In genomic region chr11:61827573-61828378, GRCh38 we compare ENCODE assay signal across 8 cellular contexts.
DNase-seq lines count a peak whose midpoint lies in the region; ATAC-seq and TF ChIP-seq lines count a peak whose summit lies in the region.

TSS of gene FADS2 (plus strand) at chr11:61828300. CDS start at chr11:61828391, 91 bp downstream.

- TF ChIP-seq CTCF in 22Rv1 (IDR thresholded peaks at IDR 0.05): no peak

- ATAC-seq in GM18861 (IDR thresholded peaks at IDR 0.05; ENCODE audit: unreplicated experiment) (peak; percentile 52), HG03066 (IDR thresholded peaks at IDR 0.05; ENCODE audit: low read depth, unreplicated experiment) (peak; percentile 68)
- ATAC-seq in activated CD4-positive, CD25-positive, alpha-beta regulatory T cell treated with anti-CD3 and anti-CD28 coated beads, Interleukin-2, amount 50 U/mL, for 24 hours: peak; percentile 51 to 57

- DNase-seq in NCI-H2196 (lab: John Stamatoyannopoulos, UW; ENCODE audit: unreplicated experiment) (peak; percentile 96), kidney glomerular epithelial cell (lab: John Stamatoyannopoulos, UW) (peak; percentile 82)
- peak; percentile 60 to 68 (median 66) for DNase-seq in stimulated activated CD4-positive, alpha-beta T cell treated with anti-CD3 and anti-CD28 coated beads, Interleukin-12 subunit alpha, Interleukin-12 subunit beta, amount 100 ng/mL, for 48 hours (ENCODE audit: low read depth in 2 of 3, low spot score in 1 of 3)

- H3K27ac ChIP-seq in 22Rv1: peak within 1 kb of the TSS; percentile 68
- H3K27ac ChIP-seq in cingulate gyrus (ENCODE audit: low read depth, low read length): peak within 1 kb of the TSS; percentile 83

Comparison
In these comparisons a context has a peak if more than half of its experiments do, and no peak if none do; other contexts are left out.
1. Peak in every context shown above with its lines: DNase-seq, ATAC-seq and H3K27ac ChIP-seq.